Comparison of ENCODE assay signal across 2 cellular contexts in genomic region chr13:112956516-112957294, GRCh38.
TF ChIP-seq lines count a peak whose summit lies in the region.

No MANE protein-coding gene starts in this region.

TF ChIP-seq in K562, 482 proteins besides CTCF, POLR2A, EP300 and RAD21 (continued from another document):
- peak; percentile 74 for TF ChIP-seq PRDM10 (IDR thresholded peaks at IDR 0.05; ENCODE audit: partially characterized antibody)

TF ChIP-seq in SK-N-SH, 30 proteins besides CTCF, POLR2A, EP300 and RAD21 (continued from another document):
- TF ChIP-seq REST (IDR thresholded peaks at IDR 0.05; ENCODE audit: low read depth, low read length), result no peak
- no peak for TF ChIP-seq POLR2AphosphoS5 (IDR thresholded peaks at IDR 0.05; ENCODE audit: low read depth, low read length)
- no peak for TF ChIP-seq IRF3 (IDR thresholded peaks at IDR 0.05; ENCODE audit: low read depth, low read length)
- TF ChIP-seq ZBTB33 (IDR thresholded peaks at IDR 0.05; ENCODE audit: borderline replicate concordance, low read depth), result no peak
- no peak for TF ChIP-seq PBX3 (IDR thresholded peaks at IDR 0.05)
- no peak for TF ChIP-seq GABPA (IDR thresholded peaks at IDR 0.05; ENCODE audit: low read depth)
- TF ChIP-seq FOXM1 (IDR thresholded peaks at IDR 0.05; ENCODE audit: low read depth), result no peak
- no peak for TF ChIP-seq USF2 (IDR thresholded peaks at IDR 0.05; ENCODE audit: borderline replicate concordance, low read depth, low read length)
- no peak for TF ChIP-seq SIN3A (IDR thresholded peaks at IDR 0.05; ENCODE audit: borderline replicate concordance, low read depth, low read length)
- TF ChIP-seq TAF1 (IDR thresholded peaks at IDR 0.05; ENCODE audit: borderline replicate concordance, low read depth, low read length), result no peak
- no peak for TF ChIP-seq EZH2phosphoT487 (IDR thresholded peaks at IDR 0.05; ENCODE audit: borderline replicate concordance, low read depth)
- no peak for TF ChIP-seq NFIC (IDR thresholded peaks at IDR 0.05; ENCODE audit: borderline replicate concordance)
- TF ChIP-seq MXI1 (IDR thresholded peaks at IDR 0.05; ENCODE audit: low read depth, low read length), result no peak
- no peak for TF ChIP-seq FOXJ3 (CRISPR knock-in tag; IDR thresholded peaks at IDR 0.05)
- no peak for TF ChIP-seq NRF1 (IDR thresholded peaks at IDR 0.05; ENCODE audit: low read depth, low read length)
